Comparison of ENCODE assay signal across 15 cellular contexts in genomic region chr3:102230057-102230456, GRCh38.
DNase-seq lines count a peak whose midpoint lies in the region; FAIRE-seq and TF ChIP-seq lines count a peak whose summit lies in the region.
"Had no signal": no experiment of that assay in that cellular context is flagged by ENCODE, and none has a peak within 500 bp of the region (broad histone marks: within the 10 kb centered on the region; RNA-seq: fewer than 3 reads in every experiment).

No MANE protein-coding gene starts in this region.

- H3K9me3 ChIP-seq in Karpas-422 (ENCODE audit: low read length) (no peaks in the 10 kb centered on the region), H1 (ENCODE audit: insufficient read depth in 2 of 2, low read depth in 1 of 2, low read length in 1 of 2) (no peaks in the 10 kb centered on the region)
- H3K9me3 ChIP-seq: spleen, tibial artery had no signal

- no peak for FAIRE-seq in H1 (lab: Jason Lieb, UNC)

- H3K4me3 ChIP-seq in Karpas-422 (ENCODE audit: low read length) (no peak overlapping the region), H1 (ENCODE audit: extremely low read depth in 1 of 4, insufficient read depth in 2 of 4, low read depth in 3 of 4, low read length in 4 of 4) (no peak overlapping the region)
- H3K4me3 ChIP-seq: spleen, tibial artery had no signal

- H3K18ac ChIP-seq in H1 (ENCODE audit: extremely low read depth, low read length), result no peak overlapping the region

- no peaks in the 10 kb centered on the region for H3K9me2 ChIP-seq in Karpas-422 (replicated peaks; ENCODE audit: insufficient read depth, low read length)

- H3K36me3 ChIP-seq in Karpas-422 (ENCODE audit: insufficient read depth, low read length), result no peaks in the 10 kb centered on the region
- no peaks in the 10 kb centered on the region for H3K36me3 ChIP-seq in H1 (ENCODE audit: control insufficient read depth in 2 of 4, insufficient read depth in 4 of 4, low read length in 3 of 4)
- H3K36me3 ChIP-seq: spleen, tibial artery, WERI-Rb-1 had no signal

- H3K56ac ChIP-seq in H1 (replicated peaks; ENCODE audit: insufficient read length, low read depth, low read length), result no peak overlapping the region

- H2BK120ac ChIP-seq in H1 (replicated peaks; ENCODE audit: low read depth, low read length), result no peak overlapping the region

- H3K27ac ChIP-seq in Karpas-422 (ENCODE audit: low read length), result no peak overlapping the region
- no peak overlapping the region for H3K27ac ChIP-seq in H1 (ENCODE audit: low read depth, low read length)
- H3K27ac ChIP-seq: spleen, tibial artery, WERI-Rb-1 had no signal

- POLR2A ChIA-PET in H1 (lab: Charles Lee; ENCODE audit: partially characterized antibody), result no interaction called here

- no peak for TF ChIP-seq RAD21 in H1 (IDR thresholded peaks at IDR 0.05 in 1 of 2, conservative IDR thresholded peaks at IDR 0.05 in 1 of 2; ENCODE audit: low read depth in 2 of 2, low read length in 2 of 2)

- H4K20me1 ChIP-seq in Karpas-422 (ENCODE audit: insufficient read depth, low read depth, low read length) (no peaks in the 10 kb centered on the region), H1 (replicated peaks in 1 of 2; ENCODE audit: control insufficient read depth in 1 of 2, insufficient read depth in 2 of 2, low read length in 2 of 2) (no peaks in the 10 kb centered on the region)

- H3K23me2 ChIP-seq in H1 (ENCODE audit: low read depth, low read length), result no peaks in the 10 kb centered on the region

- H3K23ac ChIP-seq in H1 (ENCODE audit: insufficient read length), result no peak overlapping the region

- no peak overlapping the region for H3K4ac ChIP-seq in H1 (replicated peaks; ENCODE audit: insufficient read length, low read depth, low read length)

- H3K27me3 ChIP-seq in Karpas-422 (ENCODE audit: low read length) (no peaks in the 10 kb centered on the region), H1 (replicated peaks in 1 of 4; ENCODE audit: control insufficient read depth in 3 of 4, extremely low read depth in 1 of 4, insufficient read depth in 3 of 4, low read length in 3 of 4) (no peaks in the 10 kb centered on the region)
- H3K27me3 ChIP-seq: tibial artery had no signal

- H3K79me1 ChIP-seq in H1 (ENCODE audit: low read depth, low read length), result no peaks in the 10 kb centered on the region

- no peak overlapping the region for H2BK20ac ChIP-seq in H1 (ENCODE audit: low read length)

- TF ChIP-seq POLR2A in H1 (IDR thresholded peaks at IDR 0.05; ENCODE audit: control extremely low read depth in 1 of 2, low read depth in 2 of 2, low read length in 2 of 2), result no peak

- H3K4me1 ChIP-seq in Karpas-422 (ENCODE audit: low read length) (peaks cover 28% of the 10 kb centered on the region), H1 (replicated peaks in 1 of 4; ENCODE audit: control insufficient read depth in 3 of 4, insufficient read depth in 4 of 4, low read length in 3 of 4) (peaks cover 0 to 4% (median 0%) of the 10 kb centered on the region in 4 experiments; a peak in 1 of 7 replicates)

- DNase-seq in GF-D8 (lab: John Stamatoyannopoulos, UW), result peak; percentile 8
- DNase-seq in Karpas-422, result peak; percentile 52
- peak; percentile 43 for DNase-seq in SIG-M5 treated with dmso at 0.1 percent for 504 hours (lab: John Stamatoyannopoulos, UW; ENCODE audit: unreplicated experiment)
- no peak for DNase-seq in H1 (ENCODE audit: low read depth in 1 of 2, low spot score in 2 of 2)
- DNase-seq in stimulated activated CD4-positive, alpha-beta T cell treated with anti-CD3 and anti-CD28 coated beads, Interleukin-1b, Interleukin-23, amount 100 ng/mL, for 48 hours, result no peak
- DNase-seq in GM19240 (ENCODE audit: insufficient read length, low spot score), result no peak
- DNase-seq in islet precursor cell, result no peak
- DNase-seq: activated CD8-positive, alpha-beta memory T cell treated with anti-CD3 and anti-CD28 coated beads for 24 hours; aorta; C1 segment of cervical spinal cord; NCI-H1930; NCI-H446 treated with DMSO at 0.1 percent for 48 hours; spleen; tibial artery; WERI-Rb-1 had no signal

- H2BK12ac ChIP-seq in H1 (ENCODE audit: low read depth, low read length), result no peak overlapping the region

- H3K9ac ChIP-seq in Karpas-422 (ENCODE audit: low read length), result no peak overlapping the region
- no peak overlapping the region for H3K9ac ChIP-seq in H1 (replicated peaks in 1 of 4; ENCODE audit: extremely low read depth in 1 of 4, low read depth in 3 of 4, low read length in 3 of 4)

- H4K8ac ChIP-seq in H1 (ENCODE audit: extremely low read depth, insufficient read depth, low read length), result no peak overlapping the region

- TF ChIP-seq EP300 in H1 (IDR thresholded peaks at IDR 0.05; ENCODE audit: borderline replicate concordance in 1 of 2, low read depth in 2 of 2, low read length in 2 of 2), result no peak

- H4K91ac ChIP-seq in H1 (replicated peaks; ENCODE audit: insufficient read length, low read length), result no peak overlapping the region

- 95% methylated on average over 2 of the region's 2 CpGs; no CpG with 5 or more reads in 1 of the 2 experiments for WGBS in H1 (ENCODE audit: extremely low coverage in 1 of 2, insufficient coverage in 1 of 2, insufficient read length in 1 of 2, insufficient replicate concordance in 2 of 2, low coverage in 1 of 2, low lambda C conversion rate in 2 of 2, missing lambda C conversion rate in 1 of 2), 2 experiments

- no peaks in the 10 kb centered on the region for H3K79me2 ChIP-seq in Karpas-422 (ENCODE audit: low read length)
- no peaks in the 10 kb centered on the region for H3K79me2 ChIP-seq in H1 (ENCODE audit: control insufficient read depth in 1 of 2, insufficient read depth in 2 of 2, low read length in 2 of 2)

- H3K4me2 ChIP-seq in Karpas-422 (ENCODE audit: low read depth, low read length, poor library complexity, severe bottlenecking) (no peak overlapping the region), H1 (ENCODE audit: insufficient read depth in 1 of 2, low read depth in 2 of 2, low read length in 2 of 2) (no peak overlapping the region)

- H2AFZ ChIP-seq in Karpas-422 (ENCODE audit: low read length), result no peak overlapping the region
- no peak overlapping the region for H2AFZ ChIP-seq in H1 (ENCODE audit: low read length)

- no peak overlapping the region for H2BK15ac ChIP-seq in H1 (ENCODE audit: low read length)

- no peak overlapping the region for H2AK5ac ChIP-seq in H1 (ENCODE audit: low read depth, low read length)

- CTCF ChIA-PET in H1 (lab: Charles Lee; ENCODE audit: partially characterized antibody), result interaction anchor here (0.5 to 10.4 kb wide), 25 partner anchors 8 to 648 kb away, joined by 3 to 174 read pairs (median 6); no protein-coding TSS in a partner anchor

- H4K5ac ChIP-seq in H1 (ENCODE audit: insufficient read length, low read depth, low read length), result no peak overlapping the region

- H3K14ac ChIP-seq in H1 (ENCODE audit: insufficient read length), result no peak overlapping the region

- TF ChIP-seq CTCF in H1 (IDR thresholded peaks at IDR 0.05; ENCODE audit: control extremely low read depth in 1 of 3, insufficient read depth in 1 of 3, low read depth in 1 of 3, low read length in 3 of 3), result no peak

- no peak overlapping the region for H2BK5ac ChIP-seq in H1 (ENCODE audit: low read depth, low read length)

TF ChIP-seq in H1, 55 proteins besides CTCF, POLR2A, EP300 and RAD21:
- 0 out of 2 replicates have a peak, but pooled peaks have one; percentile 15 for TF ChIP-seq CEBPB (IDR thresholded peaks at IDR 0.05; ENCODE audit: low read depth, low read length)
- TF ChIP-seq USF2 (IDR thresholded peaks at IDR 0.05; ENCODE audit: low read length), result no peak
- no peak for TF ChIP-seq EZH2 (IDR thresholded peaks at IDR 0.05; ENCODE audit: low read depth, low read length, severe bottlenecking)
- TF ChIP-seq ATF2 (IDR thresholded peaks at IDR 0.05; ENCODE audit: low read length), result no peak

Comparison
In these comparisons a context has a peak if more than half of its experiments do, and no peak if none do; other contexts are left out.
1. DNase-seq: peak in GF-D8 (single experiment), Karpas-422 (single experiment) and SIG-M5 treated with dmso at 0.1 percent for 504 hours (single experiment); none in H1 (0 of 2), stimulated activated CD4-positive, alpha-beta T cell treated with anti-CD3 and anti-CD28 coated beads, Interleukin-1b, Interleukin-23, amount 100 ng/mL, for 48 hours (single experiment), GM19240 (single experiment) and islet precursor cell (single experiment).